Comparison of ENCODE assay signal across 19 cellular contexts in the genomic region with DNA sequence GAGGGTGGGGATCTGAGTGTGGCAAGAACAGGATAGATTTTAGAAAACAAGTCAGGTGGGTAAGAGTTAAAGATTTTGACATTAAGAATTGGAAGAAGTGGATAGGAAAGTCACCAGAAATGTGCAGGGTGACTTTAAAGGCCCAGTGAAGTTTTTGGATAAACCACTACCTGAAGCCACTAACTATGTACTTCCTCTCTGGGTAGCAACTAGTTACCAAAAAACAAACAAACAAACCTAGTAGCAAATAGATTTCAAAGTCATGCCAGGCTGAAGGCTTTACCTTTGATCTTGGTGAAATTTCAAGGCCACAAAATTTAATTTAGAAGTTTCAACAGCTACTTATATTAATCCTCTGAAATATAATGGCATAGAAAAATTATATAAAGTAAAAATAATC. TPM values are rescaled to one million over a fixed set of nuclear protein-coding genes. Genes with fewer than 3 reads are reported as not detected.
DNase-seq lines count a peak whose midpoint lies in the region; ATAC-seq and TF ChIP-seq lines count a peak whose summit lies in the region.
"Had no signal": no experiment of that assay in that cellular context is flagged by ENCODE, and none has a peak within 500 bp of the region (broad histone marks: within the 10 kb centered on the region; RNA-seq: fewer than 3 reads in every experiment).

No MANE protein-coding gene starts in this region.

- H3K9me3 ChIP-seq in CD8-positive, alpha-beta T cell (ENCODE audit: low read length): no peaks in the 10 kb centered on the region
- H3K9me3 ChIP-seq in T-helper 17 cell (ENCODE audit: control insufficient read depth, low read length, poor library complexity, severe bottlenecking) (no peaks in the 10 kb centered on the region), tibial artery (no peaks in the 10 kb centered on the region), adrenal gland (replicated peaks in 1 of 3) (no peaks in the 10 kb centered on the region)
- H3K9me3 ChIP-seq: BLaER1 treated with 17β-estradiol and CSF1 and Interleukin-3, amounts not matched to agents 10 nM and 100 nM had no signal

- POLR2A ChIA-PET in CD8-positive, alpha-beta T cell (lab: Charles Lee): interaction anchor here (1.9 kb wide), 1 partner anchor 11 kb away, joined by 6 read pairs; no protein-coding TSS in a partner anchor

- no peaks in the 10 kb centered on the region for H3K27me3 Mint-ChIP-seq in CD8-positive, alpha-beta T cell (ENCODE audit: low read depth)
- no peaks in the 10 kb centered on the region for H3K27me3 Mint-ChIP-seq in T-helper 17 cell
- no peaks in the 10 kb centered on the region for H3K27me3 Mint-ChIP-seq in memory B cell

- peak; percentile 29 for ATAC-seq in CD8-positive, alpha-beta T cell
- peak; percentile 63 for ATAC-seq in T-helper 17 cell
- peak; percentile 52 for ATAC-seq in memory B cell (ENCODE audit: low read depth)

- no peaks in the 10 kb centered on the region for H3K36me3 Mint-ChIP-seq in CD8-positive, alpha-beta T cell
- H3K36me3 Mint-ChIP-seq in T-helper 17 cell (ENCODE audit: low read depth) (no peaks in the 10 kb centered on the region), memory B cell (no peaks in the 10 kb centered on the region)

- no peak for DNase-seq in CD8-positive, alpha-beta T cell
- peak; percentile 24 for DNase-seq in NAMALWA (ENCODE audit: low spot score)
- DNase-seq in T-helper 17 cell: no peak
- DNase-seq in memory B cell (ENCODE audit: low spot score in 2 of 2): no peak
- no peak for DNase-seq in HPDE6-E6E7 (ENCODE audit: extremely low spot score)
- no peak for DNase-seq in tibial artery
- no peak for DNase-seq in adrenal gland
- no peak for DNase-seq in NCI-H1092 (lab: John Stamatoyannopoulos, UW)
- DNase-seq: ACHN, Calu3, DMS 273 treated with DMSO at 0.1 percent for 48 hours, DMS79, HCEC 1CT, HFFc6 had no signal

- CTCF ChIA-PET in CD8-positive, alpha-beta T cell (lab: Charles Lee): no interaction called here

- no peak overlapping the region for H3K4me3 ChIP-seq in CD8-positive, alpha-beta T cell (ENCODE audit: low read depth, low read length)
- H3K4me3 ChIP-seq in tibial artery (no peak overlapping the region), adrenal gland (no peak overlapping the region)
- H3K4me3 ChIP-seq: BLaER1 treated with 17β-estradiol and CSF1 and Interleukin-3, amounts not matched to agents 10 nM and 100 nM had no signal

- TF ChIP-seq CTCF in CD8-positive, alpha-beta T cell (IDR thresholded peaks at IDR 0.05): no peak
- TF ChIP-seq CTCF in tibial artery (IDR thresholded peaks at IDR 0.05) (no peak), adrenal gland (IDR thresholded peaks at IDR 0.05) (no peak)

- peak overlapping the region; percentile 52 for H3K27ac Mint-ChIP-seq in CD8-positive, alpha-beta T cell
- H3K27ac Mint-ChIP-seq in T-helper 17 cell (peak overlapping the region; percentile 6), memory B cell (no peak overlapping the region)
- H3K27ac Mint-ChIP-seq: HFFc6 had no signal

- TF ChIP-seq POLR2A in adrenal gland (IDR thresholded peaks at IDR 0.05): no peak

- H3K4me1 ChIP-seq in CD8-positive, alpha-beta T cell (ENCODE audit: insufficient read depth, low read length): peaks cover 6% of the 10 kb centered on the region
- H3K4me1 ChIP-seq in tibial artery (no peaks in the 10 kb centered on the region), adrenal gland (replicated peaks in 1 of 2) (no peaks in the 10 kb centered on the region)
- H3K4me1 ChIP-seq: BLaER1 treated with 17β-estradiol and CSF1 and Interleukin-3, amounts not matched to agents 10 nM and 100 nM had no signal

- peaks cover 11% of the 10 kb centered on the region for H3K4me1 Mint-ChIP-seq in CD8-positive, alpha-beta T cell (ENCODE audit: low read depth)
- peaks cover 12% of the 10 kb centered on the region for H3K4me1 Mint-ChIP-seq in T-helper 17 cell
- peaks cover 3% of the 10 kb centered on the region for H3K4me1 Mint-ChIP-seq in memory B cell

- intact Hi-C loops in CD8-positive, alpha-beta T cell (cut with DNase I, micrococcal nuclease): no loop called here
- intact Hi-C loops in tibial artery (cut with DNase I; ENCODE audit: low total_unique reads) (no loop called here), adrenal gland (cut with DNase I) (no loop called here)

- no peak overlapping the region for H3K27ac ChIP-seq in CD8-positive, alpha-beta T cell (ENCODE audit: low read depth, low read length)
- H3K27ac ChIP-seq in tibial artery (no peak overlapping the region), adrenal gland (no peak overlapping the region)
- H3K27ac ChIP-seq: BLaER1 treated with 17β-estradiol and CSF1 and Interleukin-3, amounts not matched to agents 10 nM and 100 nM had no signal

- H3K36me3 ChIP-seq in CD8-positive, alpha-beta T cell (ENCODE audit: insufficient read depth, low read length): no peaks in the 10 kb centered on the region
- H3K36me3 ChIP-seq in tibial artery (no peaks in the 10 kb centered on the region), adrenal gland (replicated peaks in 1 of 2) (no peaks in the 10 kb centered on the region)
- H3K36me3 ChIP-seq: BLaER1 treated with 17β-estradiol and CSF1 and Interleukin-3, amounts not matched to agents 10 nM and 100 nM had no signal

- no peaks in the 10 kb centered on the region for H3K27me3 ChIP-seq in CD8-positive, alpha-beta T cell (ENCODE audit: insufficient read depth, low read length)
- H3K27me3 ChIP-seq in tibial artery (no peaks in the 10 kb centered on the region), adrenal gland (no peaks in the 10 kb centered on the region)
- H3K27me3 ChIP-seq: BLaER1 treated with 17β-estradiol and CSF1 and Interleukin-3, amounts not matched to agents 10 nM and 100 nM had no signal

- no peaks in the 10 kb centered on the region for H3K9me3 Mint-ChIP-seq in CD8-positive, alpha-beta T cell
- H3K9me3 Mint-ChIP-seq in memory B cell: no peaks in the 10 kb centered on the region
- H3K9me3 Mint-ChIP-seq: CD8-positive, alpha-beta memory T cell; HFFc6 had no signal

- no peak overlapping the region for H3K4me3 Mint-ChIP-seq in CD8-positive, alpha-beta T cell
- H3K4me3 Mint-ChIP-seq in T-helper 17 cell: no peak overlapping the region
- H3K4me3 Mint-ChIP-seq in memory B cell: no peak overlapping the region
- H3K4me3 Mint-ChIP-seq: CD8-positive, alpha-beta memory T cell; HFFc6 had no signal

RNA-seq across cellular contexts. Expression of a gene that starts 42.5 kb away (rescaled TPM):
- under 1 TPM in 1 of 2 experiments, not detected in 1; 0.25 TPM for total RNA-seq in CD8-positive, alpha-beta T cell
- total RNA-seq in T-helper 17 cell: under 1 TPM; 0.42 to 0.52 TPM
- under 1 TPM in 1 of 8 donors, not detected in 7; 0.36 TPM for total RNA-seq in adrenal gland
- under 1 TPM; 0.07 to 0.24 (median 0.07) TPM for polyA plus RNA-seq in adrenal gland
- total RNA-seq: A172, Calu3, G401, H4, HFFc6 had no signal

RNA-seq across cellular contexts. Expression of a gene that starts 50.1 kb away (rescaled TPM):
- total RNA-seq in CD8-positive, alpha-beta T cell: 10 to 100 TPM; 11.5 to 12.3 TPM
- total RNA-seq in T-helper 17 cell (10 to 100 TPM in 1 of 2 donors, 1 to 10 TPM in 1; 9.2 to 10.4 TPM), adrenal gland (10 to 100 TPM in 2 of 8 donors, 1 to 10 TPM in 6; 3.4 to 15.7 (median 7.3) TPM)
- 1 to 10 TPM; 2.2 to 5.7 (median 2.7) TPM for polyA plus RNA-seq in adrenal gland
